ENCODE assay signal across 8 cellular contexts in the genomic region with DNA sequence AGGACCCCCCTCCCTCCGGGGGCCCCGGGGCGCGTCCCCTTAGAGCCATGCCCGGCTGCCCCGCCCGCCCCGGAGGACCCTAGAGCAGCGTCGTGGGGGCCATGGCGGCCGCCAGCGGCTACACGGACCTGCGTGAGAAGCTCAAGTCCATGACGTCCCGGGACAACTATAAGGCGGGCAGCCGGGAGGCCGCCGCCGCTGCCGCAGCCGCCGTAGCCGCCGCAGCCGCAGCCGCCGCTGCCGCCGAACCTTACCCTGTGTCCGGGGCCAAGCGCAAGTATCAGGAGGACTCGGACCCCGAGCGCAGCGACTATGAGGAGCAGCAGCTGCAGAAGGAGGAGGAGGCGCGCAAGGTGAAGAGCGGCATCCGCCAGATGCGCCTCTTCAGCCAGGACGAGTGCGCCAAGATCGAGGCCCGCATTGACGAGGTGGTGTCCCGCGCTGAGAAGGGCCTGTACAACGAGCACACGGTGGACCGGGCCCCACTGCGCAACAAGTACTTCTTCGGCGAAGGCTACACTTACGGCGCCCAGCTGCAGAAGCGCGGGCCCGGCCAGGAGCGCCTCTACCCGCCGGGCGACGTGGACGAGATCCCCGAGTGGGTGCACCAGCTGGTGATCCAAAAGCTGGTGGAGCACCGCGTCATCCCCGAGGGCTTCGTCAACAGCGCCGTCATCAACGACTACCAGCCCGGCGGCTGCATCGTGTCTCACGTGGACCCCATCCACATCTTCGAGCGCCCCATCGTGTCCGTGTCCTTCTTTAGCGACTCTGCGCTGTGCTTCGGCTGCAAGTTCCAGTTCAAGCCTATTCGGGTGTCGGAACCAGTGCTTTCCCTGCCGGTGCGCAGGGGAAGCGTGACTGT. TPM values are rescaled to one million over a fixed set of nuclear protein-coding genes. Genes with fewer than 3 reads are reported as not detected.
A peak's percentile ranks its signal among the peaks of the same experiment; 100 is the strongest.
DNase-seq lines count a peak whose midpoint lies in the region; ATAC-seq and TF ChIP-seq lines count a peak whose summit lies in the region.

No MANE protein-coding gene starts in this region.

- H3K27me3 ChIP-seq in CD8-positive, alpha-beta T cell (ENCODE audit: insufficient read depth, low read length) = no peaks in the 10 kb centered on the region
- H3K27me3 ChIP-seq in HCT116 (ENCODE audit: insufficient read depth, low read length) (no peaks in the 10 kb centered on the region), ovary (no peaks in the 10 kb centered on the region), thyroid gland (no peaks in the 10 kb centered on the region)

- H3K4me2 ChIP-seq in HCT116 (ENCODE audit: low read length) = peak overlapping the region; percentile 94

- TF ChIP-seq POLR2A in HCT116 (IDR thresholded peaks at IDR 0.05; ENCODE audit: borderline replicate concordance, extremely low read depth, insufficient read depth, insufficient read length) (no peak), ovary (IDR thresholded peaks at IDR 0.05) (no peak), thyroid gland (IDR thresholded peaks at IDR 0.05) (no peak)

- no TSS peak for BruUV-seq in HCT116 (replicated peaks; lab: Mats Ljungman, UMichigan)

- H2AFZ ChIP-seq in HCT116 (ENCODE audit: low read depth, low read length, poor library complexity, severe bottlenecking) = no peak overlapping the region

- H3K27me3 Mint-ChIP-seq in CD8-positive, alpha-beta T cell (ENCODE audit: low read depth) = no peaks in the 10 kb centered on the region

- peak overlapping the region; percentile 97 for H3K27ac Mint-ChIP-seq in CD8-positive, alpha-beta T cell

- TF ChIP-seq CTCF in CD8-positive, alpha-beta T cell (IDR thresholded peaks at IDR 0.05) = peak; percentile 9
- TF ChIP-seq CTCF in HCT116 (IDR thresholded peaks at IDR 0.05 in 2 of 3, conservative IDR thresholded peaks at IDR 0.05 in 1 of 3; ENCODE audit: borderline replicate concordance in 1 of 3, insufficient read depth in 1 of 3, low read depth in 2 of 3, low read length in 2 of 3) (no peak), ovary (IDR thresholded peaks at IDR 0.05) (no peak), thyroid gland (IDR thresholded peaks at IDR 0.05) (no peak)

- H3K27ac ChIP-seq in CD8-positive, alpha-beta T cell (ENCODE audit: low read depth, low read length) = peak overlapping the region; percentile 95
- H3K27ac ChIP-seq in HCT116 (ENCODE audit: low read depth, low read length) (peak overlapping the region; percentile 99), ovary (peak overlapping the region; percentile 73 to 94), thyroid gland (peak overlapping the region; percentile 97 to 99 (median 99))

- peaks cover 50% of the 10 kb centered on the region for H3K4me1 Mint-ChIP-seq in CD8-positive, alpha-beta T cell (ENCODE audit: low read depth)

- 0 to 1% (median 1%) methylated on average over 76 to 91 of the region's 91 CpGs for WGBS in ovary, 3 donors
- WGBS in thyroid gland, 2 donors = 1% methylated on average over 16 to 40 of the region's 91 CpGs

- peaks cover 49% of the 10 kb centered on the region for H3K4me1 ChIP-seq in CD8-positive, alpha-beta T cell (ENCODE audit: insufficient read depth, low read length)
- H3K4me1 ChIP-seq in HCT116 (ENCODE audit: control insufficient read depth in 1 of 2, insufficient read depth in 2 of 2, low read length in 2 of 2) (peaks cover 18 to 39% of the 10 kb centered on the region in 2 experiments), ovary (ENCODE audit: insufficient read depth) (peaks cover 23% of the 10 kb centered on the region), thyroid gland (peaks cover 49 to 51% of the 10 kb centered on the region in 2 donors)

- peak; percentile 26 for ATAC-seq in CD8-positive, alpha-beta T cell
- ATAC-seq in HCT116 (no peak), GM19328 (IDR thresholded peaks at IDR 0.05; ENCODE audit: unreplicated experiment) (no peak)

- no peaks in the 10 kb centered on the region for H3K9me2 ChIP-seq in HCT116 (ENCODE audit: insufficient read depth)

- H3K9me3 ChIP-seq in CD8-positive, alpha-beta T cell (ENCODE audit: low read length) = no peaks in the 10 kb centered on the region
- H3K9me3 ChIP-seq in HCT116 (ENCODE audit: control insufficient read depth in 1 of 2, insufficient read depth in 1 of 2, low read depth in 1 of 2, low read length in 2 of 2) = no peaks in the 10 kb centered on the region
- H3K9me3 ChIP-seq in ovary = no peaks in the 10 kb centered on the region
- no peaks in the 10 kb centered on the region for H3K9me3 ChIP-seq in thyroid gland

- TF ChIP-seq RAD21 in HCT116 (IDR thresholded peaks at IDR 0.05; ENCODE audit: low read depth) = no peak

- H3K4me3 ChIP-seq in CD8-positive, alpha-beta T cell (ENCODE audit: low read depth, low read length) = peak overlapping the region; percentile 58
- H3K4me3 ChIP-seq in HCT116 (replicated peaks in 1 of 2; ENCODE audit: low read depth in 1 of 2, low read length in 2 of 2) (peak overlapping the region; percentile 79 to 80), ovary (peak overlapping the region; percentile 95), thyroid gland (replicated peaks in 1 of 3) (peak overlapping the region; percentile 73 to 97 (median 80))

- no peaks in the 10 kb centered on the region for H3K9me3 Mint-ChIP-seq in CD8-positive, alpha-beta T cell

- CTCF ChIA-PET in CD8-positive, alpha-beta T cell (lab: Charles Lee) = interaction anchor here (1.0 to 2.6 kb wide), 3 partner anchors 14 to 43 kb away, joined by 3 to 10 read pairs (median 3); no protein-coding TSS in a partner anchor
- CTCF ChIA-PET in HCT116 (lab: Charles Lee) = interaction anchor here (1.4 to 1.5 kb wide), 3 partner anchors 28 to 40 kb away, joined by 3 read pairs; no protein-coding TSS in a partner anchor

- no peak for TF ChIP-seq EP300 in ovary (IDR thresholded peaks at IDR 0.05)

- peak; percentile 49 to 89 (median 70) for DNase-seq in CD8-positive, alpha-beta T cell
- DNase-seq in HCT116 (ENCODE audit: low read depth, low spot score) (no peak), germinal center (ENCODE audit: low spot score) (peak; percentile 59), ovary (peak; percentile 39 to 73 (median 68)), thyroid gland (peak; percentile 39 to 41)
- peak; percentile 78 for DNase-seq in activated naive CD4-positive, alpha-beta T cell treated with Interleukin-2 at 50 U/mL for 16 hours

- H3K79me2 ChIP-seq in HCT116 (ENCODE audit: insufficient read depth, low read length) = peaks cover 53% of the 10 kb centered on the region

- peak overlapping the region; percentile 95 for H3K4me3 Mint-ChIP-seq in CD8-positive, alpha-beta T cell

- RAD21 ChIA-PET in HCT116 (lab: Charles Lee; ENCODE audit: low non-redundant PET in 1 of 2, low total read pairs in 2 of 2, uncharacterized antibody in 2 of 2, unreplicated experiment in 2 of 2) = no interaction called here

- H3K9ac ChIP-seq in HCT116 (ENCODE audit: low read length) = peak overlapping the region; percentile 87

- peaks cover 36% of the 10 kb centered on the region for H3K36me3 Mint-ChIP-seq in CD8-positive, alpha-beta T cell

- intact Hi-C loops in CD8-positive, alpha-beta T cell (cut with DNase I, micrococcal nuclease) = loop anchor here (1.0 to 10.0 kb wide), 8 partner anchors 43 to 1193 kb away; a partner anchor contains a TSS
- intact Hi-C loops in HCT116 (cut with micrococcal nuclease) (no loop called here), ovary (cut with DNase I) (loop anchor here in 1 of 4 donors (5.0 kb wide), 1 partner anchor 43 kb away; a partner anchor contains a TSS), thyroid gland (cut with DNase I) (no loop called here)

- POLR2A ChIA-PET in CD8-positive, alpha-beta T cell (lab: Charles Lee) = interaction anchor here (0.6 to 2.7 kb wide), 14 partner anchors 13 to 212 kb away, joined by 3 to 13 read pairs (median 5); a partner anchor contains a TSS
- POLR2A ChIA-PET in HCT116 (lab: Charles Lee) = interaction anchor here (1.0 kb wide), 1 partner anchor 26 kb away, joined by 4 read pairs; no protein-coding TSS in a partner anchor

- H4K20me1 ChIP-seq in HCT116 (ENCODE audit: insufficient read depth) = no peaks in the 10 kb centered on the region

- H3K36me3 ChIP-seq in CD8-positive, alpha-beta T cell (ENCODE audit: insufficient read depth, low read length) = peaks cover 13% of the 10 kb centered on the region
- H3K36me3 ChIP-seq in HCT116 (ENCODE audit: control insufficient read depth in 1 of 2, insufficient read depth in 2 of 2, low read length in 2 of 2) (peaks cover 13 to 17% of the 10 kb centered on the region in 2 experiments; a peak in 3 of 4 replicates), ovary (no peaks in the 10 kb centered on the region), thyroid gland (no peaks in the 10 kb centered on the region)

TF ChIP-seq in HCT116, 20 proteins besides CTCF, POLR2A, EP300 and RAD21 (continues in another document):
- TF ChIP-seq, protein P1, sequence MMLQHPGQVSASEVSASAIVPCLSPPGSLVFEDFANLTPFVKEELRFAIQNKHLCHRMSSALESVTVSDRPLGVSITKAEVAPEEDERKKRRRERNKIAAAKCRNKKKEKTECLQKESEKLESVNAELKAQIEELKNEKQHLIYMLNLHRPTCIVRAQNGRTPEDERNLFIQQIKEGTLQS (IDR thresholded peaks at IDR 0.05) = no peak
- TF ChIP-seq CEBPB (IDR thresholded peaks at IDR 0.05; ENCODE audit: low read depth) = no peak
- TF ChIP-seq EZH2 (IDR thresholded peaks at IDR 0.05) = no peak
- TF ChIP-seq SIN3A (IDR thresholded peaks at IDR 0.05; ENCODE audit: low read depth) = no peak
- TF ChIP-seq ZFX (IDR thresholded peaks at IDR 0.05) = no peak

TF ChIP-seq in PFSK-1, 5 proteins besides CTCF, POLR2A, EP300 and RAD21:
- peak; percentile 59; the same call in 1 of the 2 replicates for TF ChIP-seq SIN3A (IDR thresholded peaks at IDR 0.05; ENCODE audit: borderline replicate concordance, insufficient read depth, low read length)
- no peak for TF ChIP-seq POLR2AphosphoS5 (IDR thresholded peaks at IDR 0.05; ENCODE audit: low read depth, low read length)
- peak; percentile 27 for TF ChIP-seq FOXP2 (optimal IDR thresholded peaks at IDR 0.05; ENCODE audit: borderline replicate concordance, extremely low read depth, extremely low read length, insufficient read depth)
- TF ChIP-seq TAF1 (IDR thresholded peaks at IDR 0.05; ENCODE audit: borderline replicate concordance, insufficient read depth, low read length) = no peak

RNA-seq across cellular contexts. Expression of a gene that starts 0.7 kb away (rescaled TPM):
- total RNA-seq in CD8-positive, alpha-beta T cell = 100 to 1,000 TPM; 138 to 141 TPM
- total RNA-seq in HCT116 (2021; ENCODE audit: unreplicated experiment) (97.8 TPM), ovary (100 to 1,000 TPM in 5 of 7 donors, 10 to 100 TPM in 2; 51.5 to 137 (median 105) TPM), thyroid gland (100 to 1,000 TPM; 123 to 169 (median 159) TPM)
- 50.9 and 54.4 TPM in 2 replicates for polyA plus RNA-seq in HCT116 (2012)
- 69.3 TPM for polyA plus RNA-seq in PFSK-1 (2012; ENCODE audit: insufficient read length, low read depth)
- polyA plus RNA-seq in ovary = 10 to 100 TPM; 39.6 to 54.4 TPM

RNA-seq across cellular contexts. Expression of a gene that starts 41.1 kb away (rescaled TPM):
- total RNA-seq in CD8-positive, alpha-beta T cell = 10 to 100 TPM; 12.5 TPM
- 44.3 TPM for total RNA-seq in HCT116 (2021; ENCODE audit: unreplicated experiment)
- 31.7 and 34.1 TPM in 2 replicates for polyA plus RNA-seq in HCT116 (2012)
- polyA plus RNA-seq in PFSK-1 (2012; ENCODE audit: insufficient read length, low read depth) = 49.6 TPM
- total RNA-seq in ovary = 10 to 100 TPM; 19.0 to 28.0 (median 23.3) TPM
- 10 to 100 TPM in 1 of 2 donors, 1 to 10 TPM in 1; 2.5 to 16.4 TPM for polyA plus RNA-seq in ovary
- 10 to 100 TPM; 14.5 to 19.4 (median 17.5) TPM for total RNA-seq in thyroid gland

Comparison
In these comparisons a context has a peak if more than half of its experiments do, and no peak if none do; other contexts are left out.
1. intact Hi-C loops: an anchor here in CD8-positive, alpha-beta T cell (1.0 to 10.0 kb wide); none called in HCT116 and thyroid gland.